8 cellular contexts compared by ENCODE assay signal in genomic region chr2:160210599-160211138, GRCh38. TPM values are rescaled to one million over a fixed set of nuclear protein-coding genes. Genes with fewer than 3 reads are reported as not detected.
DNase-seq lines count a peak whose midpoint lies in the region; ATAC-seq and TF ChIP-seq lines count a peak whose summit lies in the region.

No MANE protein-coding gene starts in this region.

- no peak for DNase-seq in AG04450 (ENCODE audit: low read depth, low spot score)
- peak; percentile 49 for DNase-seq in NT2/D1 (ENCODE audit: low read depth, low spot score)
- DNase-seq in activated T-cell treated with anti-CD3 and anti-CD28 coated beads for 1 hour (ENCODE audit: low read depth), result peak; percentile 60
- peak; percentile 84 for DNase-seq in fibroblast of pulmonary artery (ENCODE audit: low read depth)
- DNase-seq in trophoblast cell, result peak; percentile 82 to 95
- peak; percentile 65 for DNase-seq in ureter (ENCODE audit: low spot score)

- no peak overlapping the region for H2AK5ac ChIP-seq in trophoblast cell (ENCODE audit: low read length)

- POLR2A ChIA-PET in AG04450 (lab: Yijun Ruan, JAX), result no interaction called here

- no peaks in the 10 kb centered on the region for H3K27me3 ChIP-seq in AG04450 (ENCODE audit: control insufficient read depth, insufficient read depth, low read length)
- H3K27me3 ChIP-seq in NT2/D1 (ENCODE audit: insufficient read depth, insufficient read length), result no peaks in the 10 kb centered on the region
- H3K27me3 ChIP-seq in trophoblast cell (ENCODE audit: insufficient read depth, low read length), result no peaks in the 10 kb centered on the region

- CTCF ChIA-PET in AG04450 (lab: Charles Lee), result interaction anchor here (0.6 to 3.5 kb wide), 2 partner anchors 12 to 101 kb away, joined by 3 to 12 read pairs; no protein-coding TSS in a partner anchor

- H3K36me3 ChIP-seq in NT2/D1 (ENCODE audit: insufficient read depth, insufficient read length, low read length) (no peaks in the 10 kb centered on the region), trophoblast cell (ENCODE audit: control insufficient read depth in 1 of 2, insufficient read depth in 2 of 2, low read length in 2 of 2) (no peaks in the 10 kb centered on the region)

- no peak overlapping the region for H3K4me3 ChIP-seq in AG04450 (ENCODE audit: low read depth, low read length)
- H3K4me3 ChIP-seq in NT2/D1 (ENCODE audit: insufficient read length, low read depth), result no peak overlapping the region
- no peak overlapping the region for H3K4me3 ChIP-seq in fibroblast of pulmonary artery (replicated peaks; ENCODE audit: low read depth, low read length)
- no peak overlapping the region for H3K4me3 ChIP-seq in trophoblast cell (ENCODE audit: low read depth, low read length)

- H4K91ac ChIP-seq in trophoblast cell (ENCODE audit: low read depth, low read length), result peak overlapping the region; percentile 77

- H3K27ac ChIP-seq in AG04450 (ENCODE audit: low read depth, low read length), result peak overlapping the region; percentile 52
- H3K27ac ChIP-seq in trophoblast cell (ENCODE audit: low read depth, low read length), result peak overlapping the region; percentile 98

- H3K79me2 ChIP-seq in trophoblast cell (ENCODE audit: control insufficient read depth, insufficient read depth, low read length, poor library complexity), result peaks cover 7% of the 10 kb centered on the region

- H3K14ac ChIP-seq in trophoblast cell (ENCODE audit: low read length), result peak overlapping the region; percentile 27

- ATAC-seq in GM18519 (IDR thresholded peaks at IDR 0.05; ENCODE audit: low FRiP score, unreplicated experiment) (peak; percentile 85), HG02973 (IDR thresholded peaks at IDR 0.05; ENCODE audit: unreplicated experiment) (peak; percentile 92)

- H3K4me2 ChIP-seq in trophoblast cell (ENCODE audit: low read length), result no peak overlapping the region

- H3K4me1 ChIP-seq in NT2/D1 (ENCODE audit: insufficient read depth, insufficient read length) (no peaks in the 10 kb centered on the region), trophoblast cell (ENCODE audit: control insufficient read depth in 1 of 2, insufficient read depth in 2 of 2, low read length in 2 of 2) (peaks cover 27 to 36% of the 10 kb centered on the region in 2 experiments)

- no peak overlapping the region for H3K4ac ChIP-seq in trophoblast cell (ENCODE audit: low read depth, low read length)

- H2AFZ ChIP-seq in trophoblast cell (ENCODE audit: insufficient read depth, low read length, poor library complexity), result no peak overlapping the region

- H2BK120ac ChIP-seq in trophoblast cell (ENCODE audit: insufficient read depth, low read length, poor library complexity), result peak overlapping the region; percentile 45

- H3K9ac ChIP-seq in NT2/D1 (ENCODE audit: insufficient read length, low read depth), result no peak overlapping the region
- H3K9ac ChIP-seq in trophoblast cell (ENCODE audit: low read length), result no peak overlapping the region

- peak overlapping the region; percentile 41 for H2BK12ac ChIP-seq in trophoblast cell (ENCODE audit: low read length)

- WGBS in trophoblast cell (ENCODE audit: extremely low coverage, insufficient coverage, insufficient read length), result no CpG with 5 or more reads among the region's 11 CpGs

- TF ChIP-seq CTCF in AG04450 (IDR thresholded peaks at IDR 0.05; ENCODE audit: low read depth, low read length), result peak; percentile 66
- peak; percentile 95 for TF ChIP-seq CTCF in fibroblast of pulmonary artery (IDR thresholded peaks at IDR 0.05; ENCODE audit: low read length, missing control alignments)

- H2BK5ac ChIP-seq in trophoblast cell (ENCODE audit: low read depth, low read length, poor library complexity), result peak overlapping the region; percentile 25

- no peak overlapping the region for H3K18ac ChIP-seq in trophoblast cell (ENCODE audit: low read length)

- H3K23ac ChIP-seq in trophoblast cell (ENCODE audit: low read length), result no peak overlapping the region

- peaks cover 55% of the 10 kb centered on the region for H3K79me1 ChIP-seq in trophoblast cell (ENCODE audit: low read length)

- H4K8ac ChIP-seq in trophoblast cell (ENCODE audit: low read depth, low read length), result no peak overlapping the region

- no peak overlapping the region for H4K12ac ChIP-seq in trophoblast cell (ENCODE audit: low read depth, low read length)

- no peaks in the 10 kb centered on the region for H3K9me3 ChIP-seq in AG04450 (ENCODE audit: control insufficient read depth, insufficient read depth, low read length)
- H3K9me3 ChIP-seq in NT2/D1 (ENCODE audit: insufficient read depth, low read length), result peaks cover 7% of the 10 kb centered on the region
- no peaks in the 10 kb centered on the region for H3K9me3 ChIP-seq in trophoblast cell (ENCODE audit: insufficient read depth, low read depth, low read length)

RNA-seq across cellular contexts. Expression of gene ITGB6, which starts 10.6 kb away (rescaled TPM):
- polyA plus RNA-seq in AG04450 (2011; rRNA removed), result not detected in 2 replicates
- polyA minus RNA-seq in AG04450 (2011; rRNA and poly(A)+ RNA removed), result not detected in 2 replicates
- 100 and 101 TPM in 2 replicates for polyA plus RNA-seq in trophoblast cell (2013)
- 96.3 TPM for total RNA-seq in ureter
